ENCODE assay signal across 8 cellular contexts in the genomic region with DNA sequence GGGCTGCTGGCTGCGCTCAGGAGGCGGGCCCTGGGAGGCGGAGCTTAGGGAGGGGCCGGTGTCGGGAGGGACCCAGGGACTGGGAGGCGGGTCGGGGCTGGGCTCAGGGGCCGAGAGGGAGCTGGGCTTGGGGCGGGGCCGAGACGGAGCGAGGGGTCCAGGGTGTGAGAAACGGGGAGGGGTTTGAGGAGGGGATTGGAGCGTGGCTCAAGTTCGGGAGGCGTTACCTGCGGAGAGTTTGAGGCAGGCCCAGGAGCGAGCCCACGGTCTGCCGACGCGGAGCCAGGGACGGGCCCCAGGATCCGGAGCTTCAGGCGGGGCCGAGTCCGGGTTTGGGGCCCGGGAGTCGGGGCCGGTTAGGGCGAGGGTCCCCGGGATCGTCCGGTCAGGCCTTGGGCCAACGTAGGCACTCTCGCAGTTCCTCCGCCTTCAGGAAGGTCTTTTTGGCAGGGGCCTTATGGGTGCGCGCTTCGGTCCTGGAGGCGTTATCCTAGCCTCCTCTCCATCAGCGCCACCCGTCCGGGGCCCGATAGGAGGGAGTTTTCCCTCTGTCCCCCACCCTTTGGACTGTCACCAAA. TPM values are rescaled to one million over a fixed set of nuclear protein-coding genes. Genes with fewer than 3 reads are reported as not detected.
DNase-seq lines count a peak whose midpoint lies in the region; ATAC-seq and TF ChIP-seq lines count a peak whose summit lies in the region.
"Not testable (repeated sequence)": the region's sequence is repeated elsewhere in the genome, so short reads cannot be mapped to it uniquely, and the experiment has no call there.

No MANE protein-coding gene starts in this region.

- H3K4me1 ChIP-seq in cardiac muscle cell (ENCODE audit: low read depth); mucosa of descending colon (ENCODE audit: low read depth): not testable (repeated sequence)
- H3K4me1 ChIP-seq in spleen = peaks cover 0 to 13% (median 8%) of the 10 kb centered on the region in 6 donors

- not testable (repeated sequence) for TF ChIP-seq CTCF in AG09309 (IDR thresholded peaks at IDR 0.05; ENCODE audit: control insufficient read depth, insufficient read depth, low read depth, low read length, missing control alignments); GM13977 (IDR thresholded peaks at IDR 0.05; ENCODE audit: extremely low read depth, insufficient read depth, missing control alignments); NB4 (IDR thresholded peaks at IDR 0.05; ENCODE audit: low read depth, low read length); WERI-Rb-1 (IDR thresholded peaks at IDR 0.05; ENCODE audit: low read depth, low read length); brain microvascular endothelial cell (IDR thresholded peaks at IDR 0.05; ENCODE audit: low read depth, low read length, missing control alignments); cardiac muscle cell (IDR thresholded peaks at IDR 0.05; ENCODE audit: low read depth, low read length); mucosa of descending colon (IDR thresholded peaks at IDR 0.05); spleen (IDR thresholded peaks at IDR 0.05 in 8 of 11, conservative IDR thresholded peaks at IDR 0.05 in 3 of 11)

- 0 to 3% (median 1%) methylated on average over 18 to 45 of the region's 45 CpGs for WGBS in spleen, 5 donors

- H3K4me3 ChIP-seq in AG09309 (ENCODE audit: control insufficient read depth, low read depth, low read length) = peak overlapping the region; percentile 50
- H3K4me3 ChIP-seq in NB4 (ENCODE audit: low read depth, low read length) = peak overlapping the region; percentile 32
- H3K4me3 ChIP-seq in WERI-Rb-1 (ENCODE audit: low read depth, low read length) = peak overlapping the region; percentile 66
- H3K4me3 ChIP-seq in brain microvascular endothelial cell (ENCODE audit: low read depth, low read length) = peak overlapping the region; percentile 59
- H3K4me3 ChIP-seq in cardiac muscle cell = peak overlapping the region; percentile 43
- H3K4me3 ChIP-seq in mucosa of descending colon = peak overlapping the region; percentile 30
- H3K4me3 ChIP-seq in spleen = peak overlapping the region; percentile 12 to 82 (median 64)

- not testable (repeated sequence) for H3K27me3 ChIP-seq in WERI-Rb-1 (ENCODE audit: insufficient read depth, low read depth, severe bottlenecking); brain microvascular endothelial cell (replicated peaks); cardiac muscle cell; spleen (replicated peaks in 1 of 7)

- peak overlapping the region; percentile 70 for H3K27ac ChIP-seq in WERI-Rb-1
- not testable (repeated sequence) for H3K27ac ChIP-seq in brain microvascular endothelial cell
- peak overlapping the region; percentile 68 for H3K27ac ChIP-seq in cardiac muscle cell
- H3K27ac ChIP-seq in spleen = peak overlapping the region in 6 of 8 donors; percentile 58 to 92 (median 84)

- in situ Hi-C loops in GM13977 (cut with MboI; ENCODE audit: low pct_unique_long_range_greater_than_20kb, low sequenced_read_pairs, unreplicated experiment); brain microvascular endothelial cell (cut with HindIII; ENCODE audit: low pct_ligation_motif_present, low sequenced_read_pairs): not testable (repeated sequence)

- not testable (repeated sequence) for H3K36me3 ChIP-seq in WERI-Rb-1; brain microvascular endothelial cell (replicated peaks); cardiac muscle cell; mucosa of descending colon (ENCODE audit: low read depth); spleen

- not testable (repeated sequence) for DNase-seq in AG09309 (ENCODE audit: low read depth); NB4 (ENCODE audit: low read depth); WERI-Rb-1; brain microvascular endothelial cell; cardiac muscle cell (ENCODE audit: low read depth in 1 of 2, low spot score in 1 of 2); spleen
- DNase-seq in GM13977 (ENCODE audit: low spot score) = peak; percentile 34
- DNase-seq in mucosa of descending colon = peak in 2 of 3 donors; percentile 55 to 69

- not testable (repeated sequence) for ATAC-seq in mucosa of descending colon

- intact Hi-C loops in mucosa of descending colon (cut with DNase I, micrococcal nuclease); spleen (cut with DNase I; ENCODE audit: low total_unique reads): not testable (repeated sequence)

- not testable (repeated sequence) for TF ChIP-seq POLR2A in NB4 (IDR thresholded peaks at IDR 0.05; ENCODE audit: extremely low read depth, insufficient read length); spleen (IDR thresholded peaks at IDR 0.05)

- not testable (repeated sequence) for H3K9me3 ChIP-seq in WERI-Rb-1 (ENCODE audit: severe bottlenecking); cardiac muscle cell (ENCODE audit: low read depth); mucosa of descending colon; spleen

RNA-seq across cellular contexts. Expression of a gene that starts 44.3 kb away (rescaled TPM):
- total RNA-seq in cardiac muscle cell (20.2 and 35.5 TPM in 2 replicates), mucosa of descending colon (10 to 100 TPM; 24.8 to 48.0 (median 36.2) TPM), spleen (10 to 100 TPM; 26.8 to 39.8 (median 31.6) TPM)
- polyA plus RNA-seq in cardiac muscle cell (35.1 TPM in 2 replicates), spleen (10 to 100 TPM; 15.3 to 21.3 (median 16.6) TPM)
